Comparison of ENCODE assay signal across 1 cellular context in genomic region chr2:85736456-85737355, GRCh38.
TF ChIP-seq lines count a peak whose summit lies in the region.

No MANE protein-coding gene starts in this region.

TF ChIP-seq in A549, 52 proteins besides CTCF, POLR2A, EP300 and RAD21 (continued from another document):
- TF ChIP-seq E2F6 (IDR thresholded peaks at IDR 0.05; ENCODE audit: borderline replicate concordance, low read depth) (no peak), JUNB (IDR thresholded peaks at IDR 0.05) (no peak), RNF2 (IDR thresholded peaks at IDR 0.05; ENCODE audit: borderline replicate concordance, low read depth) (no peak), FOXS1 (CRISPR knock-in tag; IDR thresholded peaks at IDR 0.05) (no peak), KDM1A (IDR thresholded peaks at IDR 0.05; ENCODE audit: low read depth) (no peak), CHD2 (IDR thresholded peaks at IDR 0.05; ENCODE audit: low read length, partially characterized antibody) (no peak), CBX2 (IDR thresholded peaks at IDR 0.05; ENCODE audit: borderline replicate concordance, low read depth) (no peak)
TF ChIP-seq in A549: peak in this region for 0.
